Comparison of ENCODE assay signal across 18 cellular contexts in genomic region chr5:161230222-161230621, GRCh38.
DNase-seq lines count a peak whose midpoint lies in the region; ATAC-seq and TF ChIP-seq lines count a peak whose summit lies in the region.
"Had no signal": no experiment of that assay in that cellular context is flagged by ENCODE, and none has a peak within 500 bp of the region (broad histone marks: within the 10 kb centered on the region; RNA-seq: fewer than 3 reads in every experiment).

No MANE protein-coding gene starts in this region.

- no peaks in the 10 kb centered on the region for H3K79me2 ChIP-seq in hepatocyte

- no peak overlapping the region for H3K4me3 ChIP-seq in hepatocyte
- no peak overlapping the region for H3K4me3 ChIP-seq in upper lobe of right lung
- H3K4me3 ChIP-seq: heart left ventricle, K562, lung, smooth muscle cell, thoracic aorta had no signal

- no peaks in the 10 kb centered on the region for H3K4me1 ChIP-seq in hepatocyte (ENCODE audit: insufficient read depth)
- no peaks in the 10 kb centered on the region for H3K4me1 ChIP-seq in upper lobe of right lung
- H3K4me1 ChIP-seq: heart left ventricle had no signal

- H3K36me3 ChIP-seq in hepatocyte (replicated peaks; ENCODE audit: insufficient read depth, low read depth) (no peaks in the 10 kb centered on the region), upper lobe of right lung (no peaks in the 10 kb centered on the region)
- H3K36me3 ChIP-seq: heart left ventricle, thoracic aorta had no signal

- DNase-seq in DMS153 (lab: John Stamatoyannopoulos, UW) (peak; percentile 42), DMS153 treated with DMSO at 0.1 percent for 48 hours (lab: John Stamatoyannopoulos, UW; ENCODE audit: unreplicated experiment) (no peak), NCI-H345 (lab: John Stamatoyannopoulos, UW) (peak; percentile 88), hepatocyte (ENCODE audit: low spot score) (peak; percentile 72), upper lobe of right lung (no peak), pons (ENCODE audit: low spot score) (no peak)
- DNase-seq: 8988T; activated naive CD8-positive, alpha-beta T cell treated with anti-CD3 and anti-CD28 coated beads for 36 hours; CD4-positive, alpha-beta T cell; heart left ventricle; NCI-H524 treated with DMSO at 0.1 percent for 48 hours; nucleus accumbens had no signal

- H3K27me3 ChIP-seq in hepatocyte (no peaks in the 10 kb centered on the region), upper lobe of right lung (no peaks in the 10 kb centered on the region)
- H3K27me3 ChIP-seq: heart left ventricle had no signal

- H2AFZ ChIP-seq in hepatocyte, result no peak overlapping the region

- TF ChIP-seq CTCF in hepatocyte (IDR thresholded peaks at IDR 0.05; ENCODE audit: poor library complexity) (no peak), upper lobe of right lung (IDR thresholded peaks at IDR 0.05) (no peak)

- ATAC-seq in upper lobe of right lung (peak; percentile 77), HG02981 (IDR thresholded peaks at IDR 0.05; ENCODE audit: unreplicated experiment) (no peak), HG03460 (IDR thresholded peaks at IDR 0.05; ENCODE audit: unreplicated experiment) (no peak)
- ATAC-seq: K562 had no signal

- intact Hi-C loops in upper lobe of right lung (cut with DNase I), result no loop called here

- H3K9me2 ChIP-seq in hepatocyte (replicated peaks; ENCODE audit: insufficient read depth), result no peaks in the 10 kb centered on the region

- WGBS in hepatocyte (ENCODE audit: low lambda C conversion rate, missing lambda C conversion rate), result 30% methylated on average over 3 of the region's 3 CpGs

- H3K9me3 ChIP-seq in hepatocyte (ENCODE audit: low read depth), result no peaks in the 10 kb centered on the region
- H3K9me3 ChIP-seq in upper lobe of right lung, result no peaks in the 10 kb centered on the region
- H3K9me3 ChIP-seq: heart left ventricle, thoracic aorta had no signal

- H3K4me2 ChIP-seq in hepatocyte, result no peak overlapping the region
- H3K4me2 ChIP-seq: smooth muscle cell had no signal

- H3K27ac ChIP-seq in hepatocyte, result peak overlapping the region; percentile 50
- H3K27ac ChIP-seq in upper lobe of right lung, result no peak overlapping the region
- H3K27ac ChIP-seq: heart left ventricle, thoracic aorta had no signal

- no peaks in the 10 kb centered on the region for H4K20me1 ChIP-seq in hepatocyte (ENCODE audit: insufficient read depth, poor library complexity, severe bottlenecking)

Comparison
In these comparisons a context has a peak if more than half of its experiments do, and no peak if none do; other contexts are left out.
1. DNase-seq: peak in DMS153 (single experiment), NCI-H345 (single experiment) and hepatocyte (single experiment); none in DMS153 treated with DMSO at 0.1 percent for 48 hours (single experiment), upper lobe of right lung (single experiment) and pons (single experiment).